Comparison of ENCODE assay signal across 10 cellular contexts in the genomic region with DNA sequence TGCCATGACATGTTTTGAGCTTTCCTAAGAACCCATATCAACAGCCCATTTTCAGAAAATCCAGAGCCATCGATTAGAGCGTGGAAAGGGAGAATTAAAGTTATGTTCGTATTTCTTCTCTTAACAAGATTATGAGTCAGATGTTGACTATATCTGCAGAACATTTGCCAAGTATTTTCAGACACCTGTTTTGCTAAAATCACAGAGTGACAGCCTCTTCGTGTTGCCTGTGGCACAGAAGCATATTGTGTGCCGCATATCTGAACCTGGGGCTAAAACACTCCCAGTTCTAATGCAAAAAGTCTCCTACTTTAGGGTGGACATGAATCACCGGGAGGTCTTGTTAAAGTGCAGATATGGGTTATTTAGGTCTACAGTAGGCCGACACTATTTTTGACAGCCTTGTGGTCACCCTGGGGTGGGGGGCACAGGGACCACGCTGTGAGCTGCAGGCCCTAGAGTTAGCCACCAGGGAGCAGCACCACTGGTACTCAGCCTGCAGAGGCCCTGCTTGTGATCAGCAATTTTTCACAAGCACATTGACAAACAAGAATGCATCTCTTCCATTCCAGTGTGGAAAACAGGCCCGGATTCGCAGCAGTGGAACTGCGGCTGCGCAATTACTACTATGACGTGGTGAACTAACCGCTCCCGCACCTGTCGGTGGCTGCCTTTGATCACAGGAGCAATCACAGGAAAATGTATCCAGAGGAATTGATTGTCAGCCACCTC.
DNase-seq lines count a peak whose midpoint lies in the region; ATAC-seq, FAIRE-seq and TF ChIP-seq lines count a peak whose summit lies in the region.
"Had no signal": no experiment of that assay in that cellular context is flagged by ENCODE, and none has a peak within 500 bp of the region (broad histone marks: within the 10 kb centered on the region; RNA-seq: fewer than 3 reads in every experiment).

No MANE protein-coding gene starts in this region.

- ATAC-seq in GM12878 (peak; percentile 60; the same call in 2 of the 3 replicates), GM18909 (IDR thresholded peaks at IDR 0.05; ENCODE audit: poor library complexity, unreplicated experiment) (no peak)

- H3K4me1 ChIP-seq in GM12878 (ENCODE audit: control insufficient read depth, insufficient read depth, low read length), result no peaks in the 10 kb centered on the region

- POLR2A ChIA-PET in GM12878 (lab: Charles Lee), result interaction anchor here (0.7 kb wide), 1 partner anchor 131 kb away, joined by 3 read pairs; no protein-coding TSS in a partner anchor

- H3K4me3 Mint-ChIP-seq in HFFc6, result no peak overlapping the region

- no peaks in the 10 kb centered on the region for H3K4me1 Mint-ChIP-seq in HFFc6 (ENCODE audit: low read depth)

- H3K9me3 Mint-ChIP-seq in HFFc6, result no peaks in the 10 kb centered on the region

- no peak overlapping the region for H3K4me2 ChIP-seq in GM12878 (ENCODE audit: control insufficient read depth, insufficient read depth)

- FAIRE-seq in D721Med (lab: Jason Lieb, UNC) (no peak), GM12878 (lab: Jason Lieb, UNC) (no peak)

- H4K20me1 ChIP-seq in GM12878 (ENCODE audit: control insufficient read depth, insufficient read depth), result no peaks in the 10 kb centered on the region

- RAD21 ChIA-PET in GM12878 (lab: Charles Lee; ENCODE audit: unreplicated experiment), result no interaction called here

- intact Hi-C loops in GM12878 (cut with micrococcal nuclease; ENCODE audit: unreplicated experiment), result no loop called here

- H3K9ac ChIP-seq in GM12878 (ENCODE audit: control insufficient read depth, insufficient read depth, low read length), result no peak overlapping the region

- CTCF ChIA-PET in GM12878 (lab: Yijun Ruan, JAX), result interaction anchor here (1.0 to 1.1 kb wide), 2 partner anchors 65 to 72 kb away, joined by 4 to 5 read pairs; no protein-coding TSS in a partner anchor

- TF ChIP-seq CTCF in D721Med (IDR thresholded peaks at IDR 0.05; ENCODE audit: insufficient read depth, missing control alignments), result peak; percentile 39
- peak; percentile 78 for TF ChIP-seq CTCF in HFFc6 (IDR thresholded peaks at IDR 0.05)
- TF ChIP-seq CTCF in GM12878 (IDR thresholded peaks at IDR 0.05 in 2 of 3, conservative IDR thresholded peaks at IDR 0.05 in 1 of 3; ENCODE audit: control insufficient read depth in 2 of 3, extremely low read depth in 1 of 3, insufficient read depth in 1 of 3, low read depth in 3 of 3, low read length in 3 of 3), result peak; percentile 23 to 56 (median 53); a peak in 5 of 6 replicates

- H3K27me3 Mint-ChIP-seq in HFFc6 (ENCODE audit: insufficient read depth), result peaks cover 40% of the 10 kb centered on the region

- in situ Hi-C loops in GM12878 (cut with MboI), result no loop called here

- H3K4me3 ChIP-seq in GM12878, result no peak overlapping the region

- H3K27ac ChIP-seq in GM12878 (ENCODE audit: control insufficient read depth, insufficient read depth), result no peak overlapping the region

- SMC1A ChIA-PET in GM12878 (lab: Charles Lee; ENCODE audit: uncharacterized antibody, unreplicated experiment), result no interaction called here

- no peak for TF ChIP-seq EP300 in GM12878 (IDR thresholded peaks at IDR 0.05; ENCODE audit: borderline replicate concordance in 1 of 2, control insufficient read depth in 1 of 2, low read depth in 2 of 2, low read length in 2 of 2)

- peaks cover 4 to 6% of the 10 kb centered on the region in 2 experiments; a peak in 2 of 4 replicates for H3K36me3 ChIP-seq in GM12878 (ENCODE audit: control insufficient read depth in 2 of 2, insufficient read depth in 2 of 2, low read length in 1 of 2)

- TF ChIP-seq POLR2A in GM12878 (IDR thresholded peaks at IDR 0.05; ENCODE audit: low read depth, low read length), result no peak

- no peaks in the 10 kb centered on the region for H3K9me3 ChIP-seq in GM12878 (replicated peaks; ENCODE audit: control insufficient read depth, insufficient read depth, low read length)

- TF ChIP-seq RAD21 in GM12878 (IDR thresholded peaks at IDR 0.05; ENCODE audit: insufficient read depth, low read depth, low read length), result no peak; the same call in 1 of the 2 replicates

- no peak overlapping the region for H3K27ac Mint-ChIP-seq in HFFc6

- no peaks in the 10 kb centered on the region for H3K36me3 Mint-ChIP-seq in HFFc6 (ENCODE audit: low read depth)

- WGBS in GM12878 (ENCODE audit: insufficient coverage, insufficient replicate concordance, low lambda C conversion rate, missing lambda C conversion rate), result 81% methylated on average over 16 of the region's 16 CpGs

- H3K27me3 ChIP-seq in GM12878 (replicated peaks in 1 of 2; ENCODE audit: control insufficient read depth in 2 of 2, insufficient read depth in 2 of 2, low read length in 1 of 2), result no peaks in the 10 kb centered on the region

- no peaks in the 10 kb centered on the region for H3K79me2 ChIP-seq in GM12878 (ENCODE audit: control insufficient read depth, insufficient read depth, low read length)

- no TSS peak for BruUV-seq in GM12878 (replicated peaks; lab: Mats Ljungman, UMichigan)

- DNase-seq in D721Med (ENCODE audit: insufficient read length, low spot score) (no peak), HFFc6 (no peak), GM12878 (ENCODE audit: low read depth, low spot score) (no peak), myocyte (ENCODE audit: low read depth) (peak; percentile 70), DMS114 treated with DMSO at 0.1 percent for 48 hours (lab: John Stamatoyannopoulos, UW; ENCODE audit: unreplicated experiment) (no peak), ureter (ENCODE audit: low spot score) (no peak), NCI-H187 treated with DMSO at 0.1 percent for 48 hours (lab: John Stamatoyannopoulos, UW) (no peak)
- DNase-seq: activated gamma-delta T cell, NCI-H146 had no signal

- no peak overlapping the region for H2AFZ ChIP-seq in GM12878 (ENCODE audit: control insufficient read depth, low read depth, low read length)

TF ChIP-seq in GM12878, 131 proteins besides CTCF, POLR2A, EP300 and RAD21:
- TF ChIP-seq SMC3 (IDR thresholded peaks at IDR 0.05; ENCODE audit: borderline replicate concordance, low read length), result peak; percentile 14; the same call in 1 of the 2 replicates
- TF ChIP-seq, protein P1, sequence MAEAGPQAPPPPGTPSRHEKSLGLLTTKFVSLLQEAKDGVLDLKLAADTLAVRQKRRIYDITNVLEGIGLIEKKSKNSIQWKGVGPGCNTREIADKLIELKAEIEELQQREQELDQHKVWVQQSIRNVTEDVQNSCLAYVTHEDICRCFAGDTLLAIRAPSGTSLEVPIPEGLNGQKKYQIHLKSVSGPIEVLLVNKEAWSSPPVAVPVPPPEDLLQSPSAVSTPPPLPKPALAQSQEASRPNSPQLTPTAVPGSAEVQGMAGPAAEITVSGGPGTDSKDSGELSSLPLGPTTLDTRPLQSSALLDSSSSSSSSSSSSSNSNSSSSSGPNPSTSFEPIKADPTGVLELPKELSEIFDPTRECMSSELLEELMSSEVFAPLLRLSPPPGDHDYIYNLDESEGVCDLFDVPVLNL (IDR thresholded peaks at IDR 0.05; ENCODE audit: low read depth, low read length), result no peak
